Comparison of ENCODE assay signal across 8 cellular contexts in genomic region chr17:28335959-28336871, GRCh38. TPM values are rescaled to one million over a fixed set of nuclear protein-coding genes. Genes with fewer than 3 reads are reported as not detected.
A peak's percentile ranks its signal among the peaks of the same experiment; 100 is the strongest.
DNase-seq lines count a peak whose midpoint lies in the region; ATAC-seq and TF ChIP-seq lines count a peak whose summit lies in the region.

No MANE protein-coding gene starts in this region.

- H3K36me3 ChIP-seq in DND-41 (ENCODE audit: insufficient read depth, low read length): peaks cover 13% of the 10 kb centered on the region

- peaks cover 56% of the 10 kb centered on the region for H3K4me1 Mint-ChIP-seq in stimulated activated effector memory CD8-positive, alpha-beta T cell treated with anti-CD3 and anti-CD28 coated beads, Interleukin-12 subunit alpha, Interleukin-12 subunit beta, amount 100 ng/mL, for 72 hours

- intact Hi-C loops in left colon (cut with DNase I, micrococcal nuclease): no loop called here

- peak; percentile 45 for DNase-seq in DND-41
- DNase-seq in HuH-7.5 (ENCODE audit: low spot score): peak; percentile 58
- peak; percentile 71 for DNase-seq in SK-MEL-5 (ENCODE audit: low read depth, low spot score)
- DNase-seq in choroid plexus epithelial cell (ENCODE audit: low read depth): peak; percentile 90
- peak; percentile 46 to 65 for DNase-seq in left colon
- DNase-seq in stimulated activated effector memory CD8-positive, alpha-beta T cell treated with anti-CD3 and anti-CD28 coated beads, Interleukin-12 subunit alpha, Interleukin-12 subunit beta, amount 100 ng/mL, for 72 hours (ENCODE audit: low spot score in 2 of 2): no peak
- DNase-seq in GF-D8 (lab: John Stamatoyannopoulos, UW): no peak
- DNase-seq in effector CD4-positive, alpha-beta T cell: no peak

- peaks cover 42% of the 10 kb centered on the region for H3K36me3 Mint-ChIP-seq in stimulated activated effector memory CD8-positive, alpha-beta T cell treated with anti-CD3 and anti-CD28 coated beads, Interleukin-12 subunit alpha, Interleukin-12 subunit beta, amount 100 ng/mL, for 72 hours

- H3K4me1 ChIP-seq in DND-41 (ENCODE audit: insufficient read depth, low read length): peaks cover 45% of the 10 kb centered on the region

- in situ Hi-C loops in SK-MEL-5 (cut with HindIII; ENCODE audit: low pct_unique_long_range_greater_than_20kb, low sequenced_read_pairs): no loop called here

- H3K9me3 Mint-ChIP-seq in stimulated activated effector memory CD8-positive, alpha-beta T cell treated with anti-CD3 and anti-CD28 coated beads, Interleukin-12 subunit alpha, Interleukin-12 subunit beta, amount 100 ng/mL, for 72 hours: no peaks in the 10 kb centered on the region

- no peaks in the 10 kb centered on the region; the same call in none of the 2 replicates for H4K20me1 ChIP-seq in DND-41 (ENCODE audit: insufficient read depth, low read length)

- H3K27ac ChIP-seq in DND-41 (ENCODE audit: low read length): peak overlapping the region; percentile 73

- H3K27me3 ChIP-seq in DND-41 (ENCODE audit: insufficient read depth, low read length, poor library complexity): no peaks in the 10 kb centered on the region

- H3K4me3 Mint-ChIP-seq in stimulated activated effector memory CD8-positive, alpha-beta T cell treated with anti-CD3 and anti-CD28 coated beads, Interleukin-12 subunit alpha, Interleukin-12 subunit beta, amount 100 ng/mL, for 72 hours: peak overlapping the region; percentile 95

- peaks cover 61% of the 10 kb centered on the region for H3K79me2 ChIP-seq in DND-41 (ENCODE audit: insufficient read depth, low read length)

- peak overlapping the region; percentile 80 to 91 for H3K4me3 ChIP-seq in DND-41 (ENCODE audit: low read depth in 1 of 2, low read length in 2 of 2)
- H3K4me3 ChIP-seq in choroid plexus epithelial cell (ENCODE audit: low read depth, low read length): peak overlapping the region; percentile 91

- peak overlapping the region; percentile 84 for H2AFZ ChIP-seq in DND-41 (ENCODE audit: low read depth, low read length)

- TF ChIP-seq CTCF in DND-41 (IDR thresholded peaks at IDR 0.05; ENCODE audit: borderline replicate concordance, extremely low read depth, low read length, poor library complexity, severe bottlenecking) (no peak), choroid plexus epithelial cell (conservative IDR thresholded peaks at IDR 0.05; ENCODE audit: low read depth, low read length) (no peak)

- H3K9ac ChIP-seq in DND-41 (ENCODE audit: low read depth, low read length): peak overlapping the region; percentile 73

- H3K4me2 ChIP-seq in DND-41 (ENCODE audit: insufficient read depth, low read length): peak overlapping the region; percentile 87

- ATAC-seq in DND-41 (ENCODE audit: insufficient read depth, low read depth) (no peak; the same call in 2 of the 3 replicates), left colon (peak; percentile 30)
- ATAC-seq in stimulated activated effector memory CD8-positive, alpha-beta T cell treated with anti-CD3 and anti-CD28 coated beads, Interleukin-12 subunit alpha, Interleukin-12 subunit beta, amount 100 ng/mL, for 72 hours: no peak

- H3K9me3 ChIP-seq in DND-41 (ENCODE audit: insufficient read depth, low read length, severe bottlenecking): no peaks in the 10 kb centered on the region

- H3K27ac Mint-ChIP-seq in stimulated activated effector memory CD8-positive, alpha-beta T cell treated with anti-CD3 and anti-CD28 coated beads, Interleukin-12 subunit alpha, Interleukin-12 subunit beta, amount 100 ng/mL, for 72 hours: peak overlapping the region; percentile 96

RNA-seq across cellular contexts. Expression of gene TNFAIP1, which starts 0.7 kb away (rescaled TPM):
- total RNA-seq in SK-MEL-5 (2014; rRNA removed; shearing (Covaris generic)): 24.5 and 27.6 TPM in 2 replicates
- polyA plus RNA-seq in SK-MEL-5 (2015; cell fraction: cytosol; rRNA removed): 32.1 and 33.6 TPM in 2 replicates
- polyA plus RNA-seq in SK-MEL-5 (2015; cell fraction: nucleus; rRNA removed): 31.2 and 38.1 TPM in 2 replicates
- 10 to 100 TPM; 34.6 to 38.2 TPM for total RNA-seq in left colon

RNA-seq across cellular contexts. Expression of gene IFT20, which starts 0.9 kb away (rescaled TPM):
- total RNA-seq in SK-MEL-5 (2014; rRNA removed; shearing (Covaris generic)): 30.7 and 38.9 TPM in 2 replicates
- polyA plus RNA-seq in SK-MEL-5 (2015; cell fraction: cytosol; rRNA removed): 18.5 and 18.9 TPM in 2 replicates
- 63.1 and 64.1 TPM in 2 replicates for polyA plus RNA-seq in SK-MEL-5 (2015; cell fraction: nucleus; rRNA removed)
- 10 to 100 TPM; 26.2 to 26.3 TPM for total RNA-seq in left colon

RNA-seq across cellular contexts. Expression of gene TMEM97, which starts 17.2 kb away (rescaled TPM):
- total RNA-seq in SK-MEL-5 (2014; rRNA removed; shearing (Covaris generic)): 44.3 and 46.4 TPM in 2 replicates
- polyA plus RNA-seq in SK-MEL-5 (2015; cell fraction: cytosol; rRNA removed): 32.5 and 35.4 TPM in 2 replicates
- polyA plus RNA-seq in SK-MEL-5 (2015; cell fraction: nucleus; rRNA removed): 5.3 and 9.9 TPM in 2 replicates
- total RNA-seq in left colon: 10 to 100 TPM; 14.2 to 37.7 TPM

RNA-seq across cellular contexts. Expression of gene POLDIP2, which starts 21.1 kb away (rescaled TPM):
- 135 and 143 TPM in 2 replicates for total RNA-seq in SK-MEL-5 (2014; rRNA removed; shearing (Covaris generic))
- 183 and 190 TPM in 2 replicates for polyA plus RNA-seq in SK-MEL-5 (2015; cell fraction: cytosol; rRNA removed)
- polyA plus RNA-seq in SK-MEL-5 (2015; cell fraction: nucleus; rRNA removed): 52.8 and 58.0 TPM in 2 replicates
- 10 to 100 TPM; 80.6 to 82.5 TPM for total RNA-seq in left colon

RNA-seq across cellular contexts. Expression of gene SEBOX, which starts 28.8 kb away (rescaled TPM):
- total RNA-seq in SK-MEL-5 (2014; rRNA removed; shearing (Covaris generic)): not detected in 2 replicates
- polyA plus RNA-seq in SK-MEL-5 (2015; cell fraction: cytosol; rRNA removed): not detected in 2 replicates
- polyA plus RNA-seq in SK-MEL-5 (2015; cell fraction: nucleus; rRNA removed): not detected in 2 replicates
- total RNA-seq in left colon: not detected

Comparison
In these comparisons a context has a peak if more than half of its experiments do, and no peak if none do; other contexts are left out.
1. DNase-seq: peak in DND-41 (single experiment), HuH-7.5 (single experiment), SK-MEL-5 (single experiment), choroid plexus epithelial cell (single experiment) and left colon (2 of 2); none in stimulated activated effector memory CD8-positive, alpha-beta T cell treated with anti-CD3 and anti-CD28 coated beads, Interleukin-12 subunit alpha, Interleukin-12 subunit beta, amount 100 ng/mL, for 72 hours (0 of 2), GF-D8 (single experiment) and effector CD4-positive, alpha-beta T cell (single experiment).